ENCODE assay signal across 26 cellular contexts in the genomic region with DNA sequence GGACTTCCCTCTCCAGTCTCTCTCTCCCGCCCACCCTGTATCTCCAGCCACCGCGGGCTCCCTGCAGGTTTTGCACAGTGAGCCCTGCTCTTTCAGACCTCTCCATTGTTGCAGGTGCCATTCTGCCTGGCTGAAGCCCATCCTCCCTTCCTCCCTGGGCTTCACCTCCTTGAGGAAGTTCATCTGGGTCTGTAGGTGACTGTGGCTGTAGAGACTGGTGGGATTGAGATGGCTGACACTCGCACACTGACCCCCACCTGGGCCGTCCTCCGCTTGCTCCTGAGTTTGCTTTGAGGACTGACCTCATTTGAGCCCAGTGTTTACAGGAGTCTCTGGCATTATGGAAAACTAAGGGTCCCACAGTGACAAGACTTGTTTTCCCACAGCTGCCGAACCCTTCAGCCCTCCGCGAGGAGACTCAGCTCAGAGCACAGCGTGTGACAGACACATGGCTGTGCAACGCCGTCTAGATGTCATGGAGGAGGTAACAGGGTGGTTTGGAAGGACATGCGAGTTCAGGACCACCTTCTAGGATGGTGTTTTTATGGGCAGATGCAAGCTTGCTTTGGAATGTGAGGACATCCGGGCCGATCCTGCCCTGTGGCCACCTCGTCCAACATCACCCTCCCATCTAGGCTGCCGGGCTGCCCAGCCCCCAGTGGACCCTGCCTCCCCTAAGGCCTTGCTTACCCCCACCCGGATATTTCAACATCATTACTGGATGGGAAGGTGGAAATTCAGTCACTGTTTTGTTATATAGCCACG. TPM values are rescaled to one million over a fixed set of nuclear protein-coding genes. Genes with fewer than 3 reads are reported as not detected.
DNase-seq lines count a peak whose midpoint lies in the region; ATAC-seq, FAIRE-seq and TF ChIP-seq lines count a peak whose summit lies in the region.
"Had no signal": no experiment of that assay in that cellular context is flagged by ENCODE, and none has a peak within 500 bp of the region (broad histone marks: within the 10 kb centered on the region; RNA-seq: fewer than 3 reads in every experiment).

No MANE protein-coding gene starts in this region.

- peak; percentile 35 for FAIRE-seq in urothelium cell line (lab: Jason Lieb, UNC)
- FAIRE-seq: A549, D721Med, H54, K562 had no signal

- no peak overlapping the region for H3K4me3 ChIP-seq in right atrium auricular region
- H3K4me3 ChIP-seq: A549, K562, Peyer's patch, SJCRH30 had no signal

- ATAC-seq in left ventricle myocardium superior (no peak), GM18861 (IDR thresholded peaks at IDR 0.05; ENCODE audit: unreplicated experiment) (no peak)
- ATAC-seq: A549, K562 had no signal

- DNase-seq in right atrium auricular region (ENCODE audit: low spot score) (peak; percentile 52), left ventricle myocardium superior (no peak), chondrocyte (ENCODE audit: low spot score) (peak; percentile 50), mesothelial cell of epicardium (ENCODE audit: low spot score in 2 of 2, unreplicated experiment in 2 of 2) (no peak), urothelium cell line (ENCODE audit: low spot score) (no peak), DMS79 treated with DMSO at 0.1 percent for 48 hours (lab: John Stamatoyannopoulos, UW) (no peak), iPS-NIHi7 (ENCODE audit: extremely low spot score) (no peak)
- DNase-seq: DMS53; HFFc6; MM.1S; NCI-H1048; NCI-H1436; NCI-H2029; NCI-H2227 treated with DMSO at 0.1 percent for 48 hours; NCI-H510A; NK-92 treated with Interleukin-12 subunit alpha and Interleukin-12 subunit beta, amount 100 ng/mL, for 24 hours; Peyer's patch; SJCRH30 had no signal

- intact Hi-C loops in left ventricle myocardium superior (cut with micrococcal nuclease): loop anchor here (5.0 kb wide), 1 partner anchor 80 kb away; no protein-coding TSS in a partner anchor

- H3K27me3 ChIP-seq in right atrium auricular region: no peaks in the 10 kb centered on the region
- H3K27me3 ChIP-seq: Peyer's patch, SJCRH30 had no signal

- no peaks in the 10 kb centered on the region for H3K9me3 Mint-ChIP-seq in chondrocyte (ENCODE audit: low read depth)
- no peaks in the 10 kb centered on the region for H3K9me3 Mint-ChIP-seq in mesothelial cell of epicardium
- H3K9me3 Mint-ChIP-seq: HFFc6 had no signal

- H3K27ac ChIP-seq in right atrium auricular region: no peak overlapping the region
- H3K27ac ChIP-seq: A549, Peyer's patch, SJCRH30 had no signal

- H3K27ac Mint-ChIP-seq in chondrocyte (ENCODE audit: unreplicated experiment) (peak overlapping the region; percentile 32), mesothelial cell of epicardium (peak overlapping the region; percentile 30)
- H3K27ac Mint-ChIP-seq: B cell, CD14-positive monocyte, HFFc6 had no signal

- H3K36me3 Mint-ChIP-seq in chondrocyte (ENCODE audit: low read depth): peaks cover 22% of the 10 kb centered on the region
- H3K36me3 Mint-ChIP-seq in mesothelial cell of epicardium: no peaks in the 10 kb centered on the region
- H3K36me3 Mint-ChIP-seq: CD14-positive monocyte had no signal

- H3K4me1 Mint-ChIP-seq in chondrocyte (ENCODE audit: low read depth) (peaks cover 47% of the 10 kb centered on the region), mesothelial cell of epicardium (peaks cover 22% of the 10 kb centered on the region)

- no peak overlapping the region for H3K4me3 Mint-ChIP-seq in chondrocyte (ENCODE audit: unreplicated experiment)
- no peak overlapping the region for H3K4me3 Mint-ChIP-seq in mesothelial cell of epicardium
- H3K4me3 Mint-ChIP-seq: B cell, HFFc6 had no signal

- H3K27me3 Mint-ChIP-seq in chondrocyte (ENCODE audit: low read depth) (no peaks in the 10 kb centered on the region), mesothelial cell of epicardium (ENCODE audit: low read depth) (no peaks in the 10 kb centered on the region)

- TF ChIP-seq CTCF in right atrium auricular region (IDR thresholded peaks at IDR 0.05): no peak
- TF ChIP-seq CTCF in chondrocyte (IDR thresholded peaks at IDR 0.05): no peak
- no peak for TF ChIP-seq CTCF in mesothelial cell of epicardium (IDR thresholded peaks at IDR 0.05; ENCODE audit: unreplicated experiment)

- no peaks in the 10 kb centered on the region for H3K36me3 ChIP-seq in right atrium auricular region
- H3K36me3 ChIP-seq: Peyer's patch, SJCRH30 had no signal

- no peaks in the 10 kb centered on the region for H3K9me3 ChIP-seq in right atrium auricular region
- H3K9me3 ChIP-seq: A549, Peyer's patch, SJCRH30 had no signal

- peaks cover 0 to 34% of the 10 kb centered on the region in 2 donors for H3K4me1 ChIP-seq in right atrium auricular region

RNA-seq across cellular contexts. Expression of a gene that starts 9.3 kb away (rescaled TPM):
- total RNA-seq in right atrium auricular region: 10 to 100 TPM; 25.5 to 36.3 TPM
- total RNA-seq in left ventricle myocardium superior: 23.2 TPM
- total RNA-seq in chondrocyte: 121 to 198 TPM (median 193 TPM) in 3 replicates
- 24.0 to 30.3 TPM (median 25.1 TPM) in 3 replicates for total RNA-seq in mesothelial cell of epicardium
- total RNA-seq: B cell, K562, LHCN-M2 had no signal

Comparison
In these comparisons a context has a peak if more than half of its experiments do, and no peak if none do; other contexts are left out.
1. DNase-seq: peak in right atrium auricular region (single experiment) and chondrocyte (single experiment); none in left ventricle myocardium superior (single experiment), mesothelial cell of epicardium (0 of 2), urothelium cell line (single experiment), DMS79 treated with DMSO at 0.1 percent for 48 hours (single experiment) and iPS-NIHi7 (single experiment).